20 cellular contexts compared by ENCODE assay signal in the genomic region with DNA sequence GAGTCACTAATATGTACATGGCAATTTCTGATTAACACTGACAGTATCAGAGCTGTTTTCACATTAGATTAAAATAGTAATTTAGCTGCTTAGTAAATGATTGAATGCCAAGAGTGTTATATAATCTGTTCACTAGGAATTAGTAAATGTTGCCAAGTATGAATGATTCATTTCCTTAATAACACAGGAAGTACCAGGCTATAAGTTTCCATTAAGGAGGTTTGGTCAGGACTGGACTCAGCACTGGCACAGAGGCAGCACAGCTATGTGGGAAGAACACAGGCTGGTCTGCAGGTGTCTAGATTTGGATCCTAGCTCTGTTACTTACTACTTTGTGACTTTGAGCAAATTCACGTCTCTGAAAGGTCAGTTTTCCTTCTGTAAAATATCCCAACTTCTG.
DNase-seq lines count a peak whose midpoint lies in the region; ATAC-seq and TF ChIP-seq lines count a peak whose summit lies in the region.
"Had no signal": no experiment of that assay in that cellular context is flagged by ENCODE, and none has a peak within 500 bp of the region (broad histone marks: within the 10 kb centered on the region; RNA-seq: fewer than 3 reads in every experiment).

No MANE protein-coding gene starts in this region.

- H3K4me3 ChIP-seq in A673 (ENCODE audit: low read depth, low read length, poor library complexity, severe bottlenecking), result no peak overlapping the region
- no peak overlapping the region for H3K4me3 ChIP-seq in Peyer's patch
- H3K4me3 ChIP-seq: cardiac muscle cell, PC-9 had no signal

- POLR2A ChIA-PET in A673 (lab: Charles Lee; ENCODE audit: low non-redundant PET), result no interaction called here

- H3K4me1 ChIP-seq in A673 (ENCODE audit: insufficient read depth, low read length, poor library complexity, severe bottlenecking), result no peaks in the 10 kb centered on the region
- H3K4me1 ChIP-seq in Peyer's patch, result no peaks in the 10 kb centered on the region

- no peak for TF ChIP-seq POLR2A in Peyer's patch (IDR thresholded peaks at IDR 0.05)

- DNase-seq in A673 (ENCODE audit: low spot score) (peak; percentile 3), Peyer's patch (peak in 2 of 3 donors; percentile 39 to 48), endothelial cell (ENCODE audit: low spot score) (no peak), mucosa of gallbladder (ENCODE audit: low spot score) (peak; percentile 15), HPDE6-E6E7 (ENCODE audit: extremely low spot score) (no peak), left lobe of liver (ENCODE audit: low spot score) (no peak)
- DNase-seq: ACHN; activated CD4-positive, alpha-beta T cell treated with anti-CD3 and anti-CD28 coated beads for 4 hours; effector CD4-positive, alpha-beta T cell; H7; mesendoderm; natural killer cell; NCI-H1694 treated with DMSO at 0.1 percent for 48 hours; stimulated activated CD4-positive, alpha-beta T cell treated with anti-CD3 and anti-CD28 coated beads, Interleukin-4, amount 100 ng/mL, for 4 hours had no signal

- peak overlapping the region; percentile 10 for H3K27ac Mint-ChIP-seq in endothelial cell (ENCODE audit: unreplicated experiment)
- H3K27ac Mint-ChIP-seq: CD14-positive monocyte, natural killer cell had no signal

- no TSS peak for BruUV-seq in A673 (replicated peaks; lab: Mats Ljungman, UMichigan)

- H3K27ac ChIP-seq in A673 (ENCODE audit: low read depth, low read length, poor library complexity, severe bottlenecking) (no peak overlapping the region), Peyer's patch (no peak overlapping the region)
- H3K27ac ChIP-seq: cardiac muscle cell, PC-9, skin epidermis had no signal

- intact Hi-C loops in A673 (cut with micrococcal nuclease; ENCODE audit: unreplicated experiment), result no loop called here

- peaks cover 7% of the 10 kb centered on the region for H3K9me3 Mint-ChIP-seq in endothelial cell (ENCODE audit: unreplicated experiment)

- ATAC-seq in HG02938 (IDR thresholded peaks at IDR 0.05; ENCODE audit: unreplicated experiment) (no peak), HG03139 (IDR thresholded peaks at IDR 0.05; ENCODE audit: unreplicated experiment) (no peak), left lobe of liver (no peak)
- ATAC-seq: natural killer cell had no signal

- H3K36me3 ChIP-seq in A673 (ENCODE audit: insufficient read depth, low read length, poor library complexity, severe bottlenecking), result no peaks in the 10 kb centered on the region
- H3K36me3 ChIP-seq in Peyer's patch, result no peaks in the 10 kb centered on the region
- H3K36me3 ChIP-seq: cardiac muscle cell had no signal

- H3K27me3 ChIP-seq in A673 (replicated peaks; ENCODE audit: insufficient read depth, low read depth, low read length, poor library complexity) (peaks cover 14% of the 10 kb centered on the region), Peyer's patch (no peaks in the 10 kb centered on the region)
- H3K27me3 ChIP-seq: cardiac muscle cell had no signal

- H3K9me3 ChIP-seq in A673 (ENCODE audit: low read depth, low read length, poor library complexity, severe bottlenecking) (no peaks in the 10 kb centered on the region), Peyer's patch (no peaks in the 10 kb centered on the region)

- CTCF ChIA-PET in A673 (lab: Charles Lee), result no interaction called here

- no peak overlapping the region for H3K4me3 Mint-ChIP-seq in endothelial cell (ENCODE audit: unreplicated experiment)
- H3K4me3 Mint-ChIP-seq: CD14-positive monocyte, natural killer cell had no signal

- TF ChIP-seq CTCF in A673 (conservative IDR thresholded peaks at IDR 0.05; ENCODE audit: low read depth, low read length) (no peak), Peyer's patch (IDR thresholded peaks at IDR 0.05) (no peak), endothelial cell (IDR thresholded peaks at IDR 0.05; ENCODE audit: unreplicated experiment) (no peak)

- peaks cover 18% of the 10 kb centered on the region for H3K4me1 Mint-ChIP-seq in endothelial cell (ENCODE audit: unreplicated experiment)
- H3K4me1 Mint-ChIP-seq: CD14-positive monocyte, natural killer cell had no signal

- peaks cover 6% of the 10 kb centered on the region for H3K27me3 Mint-ChIP-seq in endothelial cell (ENCODE audit: unreplicated experiment)

- H3K36me3 Mint-ChIP-seq in endothelial cell (ENCODE audit: low read depth, unreplicated experiment), result peaks cover 13% of the 10 kb centered on the region
- H3K36me3 Mint-ChIP-seq: CD14-positive monocyte, natural killer cell had no signal

Comparison
In these comparisons a context has a peak if more than half of its experiments do, and no peak if none do; other contexts are left out.
1. DNase-seq: peak in A673 (single experiment), Peyer's patch (2 of 3) and mucosa of gallbladder (single experiment); none in endothelial cell (single experiment), HPDE6-E6E7 (single experiment) and left lobe of liver (single experiment).